ENCODE assay signal across 1 cellular context in genomic region chr12:2811791-2812190, GRCh38.
TF ChIP-seq lines count a peak whose summit lies in the region.

No MANE protein-coding gene starts in this region.

TF ChIP-seq in HepG2, 621 proteins besides CTCF, POLR2A, EP300 and RAD21:
- TF ChIP-seq ZNF614 (CRISPR knock-in tag; IDR thresholded peaks at IDR 0.05; ENCODE audit: borderline replicate concordance) (no peak), MNT (IDR thresholded peaks at IDR 0.05) (no peak), HOXA5 (CRISPR knock-in tag; IDR thresholded peaks at IDR 0.05) (no peak), HNRNPUL1 (IDR thresholded peaks at IDR 0.05; ENCODE audit: low read depth, low read length) (no peak), GFI1 (CRISPR knock-in tag; IDR thresholded peaks at IDR 0.05; ENCODE audit: borderline replicate concordance) (no peak), SRSF1 (optimal IDR thresholded peaks at IDR 0.05; ENCODE audit: low read depth, low read length) (no peak)
